Comparison of ENCODE assay signal across 21 cellular contexts in genomic region chr11:94910779-94911178, GRCh38.
DNase-seq lines count a peak whose midpoint lies in the region; ATAC-seq, FAIRE-seq and TF ChIP-seq lines count a peak whose summit lies in the region.
"Had no signal": no experiment of that assay in that cellular context is flagged by ENCODE, and none has a peak within 500 bp of the region (broad histone marks: within the 10 kb centered on the region; RNA-seq: fewer than 3 reads in every experiment).

No MANE protein-coding gene starts in this region.

- H3K36me3 ChIP-seq in astrocyte (ENCODE audit: insufficient read depth, low read length) (peaks cover 5% of the 10 kb centered on the region), suprapubic skin (no peaks in the 10 kb centered on the region), gastroesophageal sphincter (peaks cover 0 to 13% of the 10 kb centered on the region in 2 donors)
- H3K36me3 ChIP-seq: BE2C, pancreas, right lobe of liver had no signal

- H2AFZ ChIP-seq in astrocyte (ENCODE audit: low read depth, low read length): no peak overlapping the region

- no peak overlapping the region for H3K9ac ChIP-seq in astrocyte (ENCODE audit: low read length)

- H3K27ac ChIP-seq in astrocyte (ENCODE audit: low read depth, low read length) (no peak overlapping the region), suprapubic skin (peak overlapping the region; percentile 24), gastroesophageal sphincter (no peak overlapping the region)
- H3K27ac ChIP-seq: pancreas, right lobe of liver had no signal

- ATAC-seq in gastroesophageal sphincter: no peak
- ATAC-seq: left cardiac atrium; natural killer cell treated with Interleukin-12 subunit alpha and Interleukin-12 subunit beta and Interleukin-15 and Interleukin-18, amount 100 ng/mL, for 72 hours; right lobe of liver; Right ventricle myocardium inferior; stimulated activated memory B cell treated with anti-CD40 and anti-IgM and Interleukin-4, amounts not matched to agents 10 μg/mL and 1 μg/mL and 100 μg/mL, for 72 hours had no signal

- H3K27me3 ChIP-seq in astrocyte (ENCODE audit: insufficient read depth, low read length) (no peaks in the 10 kb centered on the region), suprapubic skin (no peaks in the 10 kb centered on the region), gastroesophageal sphincter (no peaks in the 10 kb centered on the region)
- H3K27me3 ChIP-seq: BE2C, pancreas, right lobe of liver had no signal

- H3K4me3 Mint-ChIP-seq in astrocyte (ENCODE audit: unreplicated experiment): no peak overlapping the region
- H3K4me3 Mint-ChIP-seq: activated naive CD4-positive, alpha-beta T cell treated with anti-CD3 and anti-CD28 coated beads, Interleukin-2, amount 50 U/mL, for 24 hours; natural killer cell treated with Interleukin-12 subunit alpha and Interleukin-12 subunit beta and Interleukin-15 and Interleukin-18, amount 100 ng/mL, for 72 hours; stimulated activated memory B cell treated with anti-CD40 and anti-IgM and Interleukin-4, amounts not matched to agents 10 μg/mL and 1 μg/mL and 100 μg/mL, for 72 hours had no signal

- WGBS in suprapubic skin: 0% methylated on average over 1 of the region's 1 CpG
- WGBS in gastroesophageal sphincter (ENCODE audit: low coverage in 1 of 2), 2 donors: 0% methylated on average over 1 of the region's 1 CpG

- peaks cover 8% of the 10 kb centered on the region for H3K36me3 Mint-ChIP-seq in astrocyte (ENCODE audit: low read depth, unreplicated experiment)
- H3K36me3 Mint-ChIP-seq: natural killer cell treated with Interleukin-12 subunit alpha and Interleukin-12 subunit beta and Interleukin-15 and Interleukin-18, amount 100 ng/mL, for 72 hours; stimulated activated memory B cell treated with anti-CD40 and anti-IgM and Interleukin-4, amounts not matched to agents 10 μg/mL and 1 μg/mL and 100 μg/mL, for 72 hours had no signal

- no peaks in the 10 kb centered on the region for H3K79me2 ChIP-seq in astrocyte (ENCODE audit: insufficient read depth, low read length)

- H3K9me3 Mint-ChIP-seq in astrocyte (ENCODE audit: unreplicated experiment): no peaks in the 10 kb centered on the region
- H3K9me3 Mint-ChIP-seq: natural killer cell treated with Interleukin-12 subunit alpha and Interleukin-12 subunit beta and Interleukin-15 and Interleukin-18, amount 100 ng/mL, for 72 hours; stimulated activated memory B cell treated with anti-CD40 and anti-IgM and Interleukin-4, amounts not matched to agents 10 μg/mL and 1 μg/mL and 100 μg/mL, for 72 hours had no signal

- H3K4me1 Mint-ChIP-seq in astrocyte (ENCODE audit: low read depth, unreplicated experiment): peaks cover 17% of the 10 kb centered on the region
- H3K4me1 Mint-ChIP-seq: activated naive CD4-positive, alpha-beta T cell treated with anti-CD3 and anti-CD28 coated beads, Interleukin-2, amount 50 U/mL, for 24 hours; stimulated activated memory B cell treated with anti-CD40 and anti-IgM and Interleukin-4, amounts not matched to agents 10 μg/mL and 1 μg/mL and 100 μg/mL, for 72 hours had no signal

- H3K9me3 ChIP-seq in astrocyte (ENCODE audit: insufficient read depth, low read depth, low read length) (no peaks in the 10 kb centered on the region), suprapubic skin (no peaks in the 10 kb centered on the region), gastroesophageal sphincter (no peaks in the 10 kb centered on the region)
- H3K9me3 ChIP-seq: BE2C, pancreas, right lobe of liver had no signal

- H3K27ac Mint-ChIP-seq in astrocyte (ENCODE audit: unreplicated experiment): peak overlapping the region; percentile 2
- H3K27ac Mint-ChIP-seq: activated naive CD4-positive, alpha-beta T cell treated with anti-CD3 and anti-CD28 coated beads, Interleukin-2, amount 50 U/mL, for 24 hours; natural killer cell treated with Interleukin-12 subunit alpha and Interleukin-12 subunit beta and Interleukin-15 and Interleukin-18, amount 100 ng/mL, for 72 hours; stimulated activated memory B cell treated with anti-CD40 and anti-IgM and Interleukin-4, amounts not matched to agents 10 μg/mL and 1 μg/mL and 100 μg/mL, for 72 hours had no signal

- TF ChIP-seq POLR2A in suprapubic skin (IDR thresholded peaks at IDR 0.05) (no peak), gastroesophageal sphincter (IDR thresholded peaks at IDR 0.05) (no peak)

- H3K4me1 ChIP-seq in astrocyte (ENCODE audit: insufficient read depth, low read length) (peaks cover 13% of the 10 kb centered on the region), suprapubic skin (peaks cover 5% of the 10 kb centered on the region), gastroesophageal sphincter (no peaks in the 10 kb centered on the region)
- H3K4me1 ChIP-seq: BE2C, pancreas, right lobe of liver had no signal

- DNase-seq in EL (peak; percentile 55), astrocyte (ENCODE audit: low read depth) (peak; percentile 69), fibroblast of pulmonary artery (ENCODE audit: low read depth) (peak; percentile 40), suprapubic skin (ENCODE audit: low spot score in 2 of 2) (no peak), cerebellar nuclear complex (lab: John Stamatoyannopoulos, UW) (no peak), NCI-H1048 (lab: John Stamatoyannopoulos, UW) (no peak)
- DNase-seq: activated CD4-positive, CD25-positive, alpha-beta regulatory T cell treated with anti-CD3 and anti-CD28 coated beads, Interleukin-2, amount 50 U/mL, for 72 hours; BE2C; cortex of kidney; GOT3; Karpas-422; left cardiac atrium; NCI-H187 treated with DMSO at 0.1 percent for 48 hours; NCI-H774; pancreas; right lobe of liver had no signal

- TF ChIP-seq EP300 in suprapubic skin (IDR thresholded peaks at IDR 0.05) (no peak), gastroesophageal sphincter (IDR thresholded peaks at IDR 0.05) (no peak)

- peaks cover 2% of the 10 kb centered on the region for H4K20me1 ChIP-seq in astrocyte (ENCODE audit: insufficient read depth, low read length)

- FAIRE-seq in astrocyte (lab: Jason Lieb, UNC): no peak
- FAIRE-seq: pancreas had no signal

- H3K27me3 Mint-ChIP-seq in astrocyte (ENCODE audit: low read depth, unreplicated experiment): no peaks in the 10 kb centered on the region
- H3K27me3 Mint-ChIP-seq: activated naive CD4-positive, alpha-beta T cell treated with anti-CD3 and anti-CD28 coated beads, Interleukin-2, amount 50 U/mL, for 24 hours; stimulated activated memory B cell treated with anti-CD40 and anti-IgM and Interleukin-4, amounts not matched to agents 10 μg/mL and 1 μg/mL and 100 μg/mL, for 72 hours had no signal

- H3K4me3 ChIP-seq in astrocyte (ENCODE audit: insufficient read depth, low read depth, low read length) (no peak overlapping the region), fibroblast of pulmonary artery (replicated peaks; ENCODE audit: low read depth, low read length) (no peak overlapping the region), suprapubic skin (no peak overlapping the region), gastroesophageal sphincter (no peak overlapping the region)
- H3K4me3 ChIP-seq: pancreas, right lobe of liver had no signal

- H3K4me2 ChIP-seq in astrocyte (ENCODE audit: low read length): no peak overlapping the region

- TF ChIP-seq CTCF in astrocyte (IDR thresholded peaks at IDR 0.05; ENCODE audit: insufficient read depth, low read depth, low read length) (no peak), fibroblast of pulmonary artery (IDR thresholded peaks at IDR 0.05; ENCODE audit: low read length, missing control alignments) (no peak), suprapubic skin (IDR thresholded peaks at IDR 0.05) (no peak), gastroesophageal sphincter (IDR thresholded peaks at IDR 0.05) (no peak)

Comparison
In these comparisons a context has a peak if more than half of its experiments do, and no peak if none do; other contexts are left out.
1. DNase-seq: peak in EL (single experiment), astrocyte (single experiment) and fibroblast of pulmonary artery (single experiment); none in suprapubic skin (0 of 2), cerebellar nuclear complex (0 of 2) and NCI-H1048 (single experiment).